In genomic region chr3:174538116-174538515, GRCh38 we compare ENCODE assay signal across 29 cellular contexts.
"Had no signal": no experiment of that assay in that cellular context is flagged by ENCODE, and none has a peak within 500 bp of the region (broad histone marks: within the 10 kb centered on the region; RNA-seq: fewer than 3 reads in every experiment).

No MANE protein-coding gene starts in this region.

- H3K9me3 ChIP-seq: adrenal gland, ascending aorta, esophagus squamous epithelium, heart right ventricle, right atrium auricular region, suprapubic skin, tibial artery, upper lobe of right lung had no signal

- H3K4me3 ChIP-seq: adrenal gland, ascending aorta, esophagus squamous epithelium, heart right ventricle, right atrium auricular region, suprapubic skin, tibial artery, upper lobe of right lung had no signal

- H3K27me3 ChIP-seq: adrenal gland, ascending aorta, brain microvascular endothelial cell, esophagus squamous epithelium, heart right ventricle, right atrium auricular region, suprapubic skin, tibial artery, upper lobe of right lung had no signal

- H3K4me1 ChIP-seq: ascending aorta, esophagus squamous epithelium, right atrium auricular region, suprapubic skin, tibial artery, upper lobe of right lung had no signal

- H3K27ac ChIP-seq: adrenal gland, ascending aorta, brain microvascular endothelial cell, epithelial cell of prostate, esophagus squamous epithelium, heart right ventricle, right atrium auricular region, suprapubic skin, tibial artery, upper lobe of right lung, VCaP had no signal

- H3K36me3 ChIP-seq: adrenal gland, ascending aorta, brain microvascular endothelial cell, esophagus squamous epithelium, heart right ventricle, right atrium auricular region, suprapubic skin, tibial artery, upper lobe of right lung had no signal

- DNase-seq: activated CD4-positive, alpha-beta T cell treated with anti-CD3 and anti-CD28 coated beads for 48 hours; activated CD4-positive, alpha-beta T cell treated with anti-CD3 and anti-CD28 coated beads, Interleukin-2, amount 50 U/mL, for 48 hours; activated CD8-positive, alpha-beta memory T cell treated with anti-CD3 and anti-CD28 coated beads for 24 hours; activated effector memory CD4-positive, alpha-beta T cell treated with anti-CD3 and anti-CD28 coated beads, Interleukin-2, amount 50 U/mL, for 16 hours; activated naive CD4-positive, alpha-beta T cell treated with anti-CD3 and anti-CD28 coated beads for 36 hours; activated naive CD8-positive, alpha-beta T cell treated with anti-CD3 and anti-CD28 coated beads for 36 hours; adrenal gland; brain microvascular endothelial cell; central memory CD4-positive, alpha-beta T cell; effector CD4-positive, alpha-beta T cell; esophagus squamous epithelium; foreskin melanocyte; heart right ventricle; left colon; mammary epithelial cell; naive thymus-derived CD8-positive, alpha-beta T cell; occipital lobe; stimulated activated CD4-positive, alpha-beta T cell treated with anti-CD3 and anti-CD28 coated beads, Interleukin-15, amount 100 ng/mL, for 24 hours; stimulated activated CD4-positive, alpha-beta T cell treated with anti-CD3 and anti-CD28 coated beads, Interleukin-2, amount 100 ng/mL, for 24 hours; stimulated activated naive B cell treated with anti-CD40 and anti-IgM and Interleukin-4, amounts not matched to agents 10 μg/mL and 1 μg/mL and 100 μg/mL, for 72 hours; T-helper 9 cell; tibial artery; upper lobe of right lung had no signal

- ATAC-seq: activated CD4-positive, CD25-positive, alpha-beta regulatory T cell treated with anti-CD3 and anti-CD28 coated beads, Interleukin-2, amount 50 U/mL, for 24 hours; heart right ventricle; left colon; naive thymus-derived CD8-positive, alpha-beta T cell; stimulated activated naive B cell treated with anti-CD40 and anti-IgM and Interleukin-4, amounts not matched to agents 10 μg/mL and 1 μg/mL and 100 μg/mL, for 72 hours; upper lobe of right lung had no signal
